In genomic region chr18:23232331-23232730, GRCh38 we compare ENCODE assay signal across 9 cellular contexts.
DNase-seq lines count a peak whose midpoint lies in the region; ATAC-seq and TF ChIP-seq lines count a peak whose summit lies in the region.
"Had no signal": no experiment of that assay in that cellular context is flagged by ENCODE, and none has a peak within 500 bp of the region (broad histone marks: within the 10 kb centered on the region; RNA-seq: fewer than 3 reads in every experiment).

No MANE protein-coding gene starts in this region.

- ATAC-seq in Right ventricle myocardium superior (ENCODE audit: poor library complexity) (no peak), T-helper 17 cell (no peak), aorta (ENCODE audit: low FRiP score) (no peak), HG03159 (IDR thresholded peaks at IDR 0.05; ENCODE audit: unreplicated experiment) (no peak), HG03571 (IDR thresholded peaks at IDR 0.05; ENCODE audit: unreplicated experiment) (no peak)

- no peaks in the 10 kb centered on the region for H3K27me3 Mint-ChIP-seq in T-helper 17 cell

- DNase-seq in left ventricle myocardium inferior, result no peak
- DNase-seq in Right ventricle myocardium superior, result no peak
- no peak for DNase-seq in T-helper 17 cell
- DNase-seq in germinal center (ENCODE audit: low spot score), result peak; percentile 17
- DNase-seq in aorta, result no peak
- DNase-seq in SHP77 treated with DMSO at 0.1 percent for 48 hours (lab: John Stamatoyannopoulos, UW), result no peak
- DNase-seq: NCI-H1092 had no signal

- peak overlapping the region; percentile 95 for H3K27ac Mint-ChIP-seq in T-helper 17 cell

- H3K36me3 ChIP-seq in left ventricle myocardium inferior, result no peaks in the 10 kb centered on the region
- H3K36me3 ChIP-seq in aorta (ENCODE audit: control insufficient read depth in 1 of 2, insufficient read depth in 2 of 2, low read length in 1 of 2), result peaks cover 0 to 2% of the 10 kb centered on the region in 2 donors

- H3K4me1 ChIP-seq in left ventricle myocardium inferior (peaks cover 57% of the 10 kb centered on the region), aorta (ENCODE audit: control insufficient read depth in 1 of 2, insufficient read depth in 2 of 2, low read length in 2 of 2) (peaks cover 0 to 3% of the 10 kb centered on the region in 2 donors)

- H3K4me3 ChIP-seq in left ventricle myocardium inferior, result no peak overlapping the region
- H3K4me3 ChIP-seq in aorta (ENCODE audit: low read length in 2 of 2), result no peak overlapping the region

- intact Hi-C loops in left ventricle myocardium inferior (cut with micrococcal nuclease) (loop anchor here (10.0 kb wide), 2 partner anchors 58 to 98 kb away; partner anchors contain the start of gene CABLES1), Right ventricle myocardium superior (cut with DNase I) (no loop called here), aorta (cut with DNase I) (loop anchor here in 1 of 2 donors (5.0 kb wide), 2 partner anchors 95 to 125 kb away; partner anchors contain the start of gene CABLES1)

- peaks cover 13% of the 10 kb centered on the region for H3K4me1 Mint-ChIP-seq in T-helper 17 cell

- H3K27ac ChIP-seq in left ventricle myocardium inferior (replicated peaks) (peak overlapping the region; percentile 80), aorta (ENCODE audit: low read depth in 1 of 2, low read length in 2 of 2) (peak overlapping the region; percentile 31 to 99)

- WGBS in aorta, 2 donors, result 87 to 88% methylated on average over 6 of the region's 6 CpGs

- H3K36me3 Mint-ChIP-seq in T-helper 17 cell (ENCODE audit: low read depth), result no peaks in the 10 kb centered on the region

- no peak overlapping the region for H3K4me3 Mint-ChIP-seq in T-helper 17 cell

- H3K9me3 ChIP-seq in left ventricle myocardium inferior (replicated peaks), result no peaks in the 10 kb centered on the region
- no peaks in the 10 kb centered on the region for H3K9me3 ChIP-seq in T-helper 17 cell (ENCODE audit: control insufficient read depth, low read length, poor library complexity, severe bottlenecking)
- no peaks in the 10 kb centered on the region for H3K9me3 ChIP-seq in aorta (ENCODE audit: control insufficient read depth, low read length)

- H3K27me3 ChIP-seq in left ventricle myocardium inferior (ENCODE audit: low read depth) (no peaks in the 10 kb centered on the region), aorta (ENCODE audit: control insufficient read depth in 1 of 2, insufficient read depth in 2 of 2, low read length in 1 of 2) (no peaks in the 10 kb centered on the region)

- TF ChIP-seq CTCF in left ventricle myocardium inferior (IDR thresholded peaks at IDR 0.05; ENCODE audit: borderline replicate concordance), result no peak
